1 cellular context compared by ENCODE assay signal in the genomic region with DNA sequence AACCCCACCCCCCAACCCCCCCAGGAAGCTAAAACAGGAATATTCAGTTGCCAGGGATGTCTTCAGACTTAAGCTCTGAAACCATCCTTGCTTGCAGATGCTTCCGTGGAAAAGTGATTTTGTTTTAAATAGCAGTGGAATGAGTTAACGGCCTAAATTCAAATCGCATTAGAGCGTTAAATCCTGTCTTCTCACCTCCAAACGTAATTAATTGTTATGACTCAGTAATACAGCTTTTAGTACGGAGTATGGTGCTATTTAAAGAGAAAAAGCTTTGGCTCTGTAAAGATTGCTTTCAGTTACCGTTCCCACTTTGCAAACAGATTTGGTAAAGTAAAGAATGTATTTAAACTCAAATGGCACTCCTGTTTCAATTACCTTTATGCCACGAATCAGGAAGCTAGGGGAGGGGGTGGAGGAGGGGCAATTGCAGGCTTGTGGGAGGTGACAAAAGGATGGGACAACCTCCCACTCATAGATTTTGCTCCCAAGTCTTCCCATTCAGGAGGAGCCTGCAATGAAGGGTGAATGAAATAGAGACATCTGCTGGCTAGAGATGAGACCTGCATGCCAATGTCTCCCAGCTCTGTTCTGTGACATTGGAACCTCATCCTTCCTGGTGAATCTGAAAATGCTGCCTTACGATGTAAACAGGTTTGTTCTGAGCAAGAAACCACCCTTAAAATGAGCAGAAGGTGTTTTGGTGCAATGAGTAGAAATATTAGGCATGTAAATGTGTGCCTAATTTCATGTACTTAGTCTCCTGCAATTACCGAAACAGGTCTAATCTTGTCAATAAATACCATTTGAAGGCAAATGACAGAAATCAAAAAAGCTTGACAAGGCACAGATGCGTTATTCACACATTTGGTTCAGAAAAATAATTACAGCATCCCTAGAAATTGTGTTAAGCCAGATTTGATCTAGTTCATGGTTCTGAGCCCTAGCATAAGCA.
TF ChIP-seq lines count a peak whose summit lies in the region.

No MANE protein-coding gene starts in this region.

TF ChIP-seq in HCT116, 20 proteins besides CTCF, POLR2A, EP300 and RAD21 (continued from another document):
- TF ChIP-seq ZNF274 (IDR thresholded peaks at IDR 0.05; ENCODE audit: low read depth, low read length) (no peak), EGR1 (IDR thresholded peaks at IDR 0.05; ENCODE audit: low read depth) (peak; percentile 62; the same call in 1 of the 2 replicates)
